In genomic region chr19:5905072-5905778, GRCh38 we compare ENCODE assay signal across 9 cellular contexts. TPM values are rescaled to one million over a fixed set of nuclear protein-coding genes. Genes with fewer than 3 reads are reported as not detected.
DNase-seq lines count a peak whose midpoint lies in the region; ATAC-seq and TF ChIP-seq lines count a peak whose summit lies in the region.
"Had no signal": no experiment of that assay in that cellular context is flagged by ENCODE, and none has a peak within 500 bp of the region (broad histone marks: within the 10 kb centered on the region; RNA-seq: fewer than 3 reads in every experiment).

No MANE protein-coding gene starts in this region.

- H3K4me3 Mint-ChIP-seq in stimulated activated naive CD8-positive, alpha-beta T cell treated with anti-CD3 and anti-CD28 coated beads, Interleukin-15, Interleukin-2, amounts not matched to agents 100 ng/mL and 50 ng/mL, for 24 hours = peak overlapping the region; percentile 96
- H3K4me3 Mint-ChIP-seq in brain = peak overlapping the region; percentile 77 to 100 (median 99)

- DNase-seq in stimulated activated naive CD8-positive, alpha-beta T cell treated with anti-CD3 and anti-CD28 coated beads, Interleukin-15, Interleukin-2, amounts not matched to agents 100 U/mL and 50 U/mL, for 24 hours = no peak
- no peak for DNase-seq in putamen (ENCODE audit: low spot score)
- DNase-seq in NCI-H446 (lab: John Stamatoyannopoulos, UW) = no peak
- DNase-seq in effector CD4-positive, alpha-beta T cell = no peak

- H3K9me3 Mint-ChIP-seq in stimulated activated naive CD8-positive, alpha-beta T cell treated with anti-CD3 and anti-CD28 coated beads, Interleukin-15, Interleukin-2, amounts not matched to agents 100 ng/mL and 50 ng/mL, for 24 hours = no peaks in the 10 kb centered on the region
- no peaks in the 10 kb centered on the region for H3K9me3 Mint-ChIP-seq in brain

- no peaks in the 10 kb centered on the region for H3K9me3 ChIP-seq in mononuclear cell (ENCODE audit: low read depth, low read length)

- no peak for TF ChIP-seq CTCF in brain (conservative IDR thresholded peaks at IDR 0.05)

- H3K4me3 ChIP-seq in mononuclear cell (ENCODE audit: low read length) = peak overlapping the region; percentile 67

- no peaks in the 10 kb centered on the region for H3K27me3 ChIP-seq in mononuclear cell (ENCODE audit: insufficient read depth, low read length)

- peak overlapping the region; percentile 49 for H3K27ac Mint-ChIP-seq in stimulated activated naive CD8-positive, alpha-beta T cell treated with anti-CD3 and anti-CD28 coated beads, Interleukin-15, Interleukin-2, amounts not matched to agents 100 ng/mL and 50 ng/mL, for 24 hours
- no peak overlapping the region for H3K27ac Mint-ChIP-seq in brain

- no peaks in the 10 kb centered on the region for H3K27me3 Mint-ChIP-seq in stimulated activated naive CD8-positive, alpha-beta T cell treated with anti-CD3 and anti-CD28 coated beads, Interleukin-15, Interleukin-2, amounts not matched to agents 100 ng/mL and 50 ng/mL, for 24 hours
- H3K27me3 Mint-ChIP-seq in brain = peaks cover 15% of the 10 kb centered on the region

- peaks cover 17% of the 10 kb centered on the region for H3K36me3 Mint-ChIP-seq in stimulated activated naive CD8-positive, alpha-beta T cell treated with anti-CD3 and anti-CD28 coated beads, Interleukin-15, Interleukin-2, amounts not matched to agents 100 ng/mL and 50 ng/mL, for 24 hours (ENCODE audit: low read depth)
- peaks cover 24% of the 10 kb centered on the region for H3K36me3 Mint-ChIP-seq in brain

- peaks cover 41% of the 10 kb centered on the region for H3K4me1 Mint-ChIP-seq in stimulated activated naive CD8-positive, alpha-beta T cell treated with anti-CD3 and anti-CD28 coated beads, Interleukin-15, Interleukin-2, amounts not matched to agents 100 ng/mL and 50 ng/mL, for 24 hours (ENCODE audit: low read depth)
- H3K4me1 Mint-ChIP-seq in brain = peaks cover 38% of the 10 kb centered on the region

- ATAC-seq in stimulated activated naive CD8-positive, alpha-beta T cell treated with anti-CD3 and anti-CD28 coated beads, Interleukin-15, Interleukin-2, amounts not matched to agents 100 U/mL and 50 U/mL, for 24 hours = no peak
- no peak for ATAC-seq in HG02885 (IDR thresholded peaks at IDR 0.05; ENCODE audit: poor library complexity, unreplicated experiment)

- H3K4me1 ChIP-seq in mononuclear cell (ENCODE audit: insufficient read depth, low read length) = peaks cover 28% of the 10 kb centered on the region

RNA-seq across cellular contexts. Expression of gene VMAC, which starts 0.6 kb away (rescaled TPM):
- polyA plus RNA-seq in brain (ENCODE audit: insufficient read depth, low read depth, low replicate concordance) = 4.6 TPM
- 18.2 TPM for total RNA-seq in mononuclear cell

RNA-seq across cellular contexts. Expression of gene NDUFA11, which starts 1.6 kb away (rescaled TPM):
- polyA plus RNA-seq in brain (ENCODE audit: insufficient read depth, low read depth, low replicate concordance) = 691 TPM
- total RNA-seq in mononuclear cell = 59.5 TPM

RNA-seq across cellular contexts. Expression of gene CAPS, which starts 8.8 kb away (rescaled TPM):
- polyA plus RNA-seq in brain (ENCODE audit: insufficient read depth, low read depth, low replicate concordance) = 43.6 TPM
- 10.6 TPM for total RNA-seq in mononuclear cell

RNA-seq across cellular contexts. Expression of gene FUT5, which starts 34.9 kb away (rescaled TPM):
- not detected for polyA plus RNA-seq in brain (ENCODE audit: insufficient read depth, low read depth, low replicate concordance)
- total RNA-seq in mononuclear cell = 3.8 TPM
- total RNA-seq: T-helper 1 cell treated with Interleukin-12 subunit alpha and Interleukin-12 subunit beta and Interleukin-4 antibody, amounts not matched to agents 30 ng/mL and 1 ng/mL, for 36 hours had no signal

RNA-seq across cellular contexts. Expression of gene FUT3, which starts 54.0 kb away (rescaled TPM):
- polyA plus RNA-seq in brain (ENCODE audit: insufficient read depth, low read depth, low replicate concordance) = 0.29 TPM
- 0.21 TPM for total RNA-seq in mononuclear cell
- total RNA-seq: T-helper 1 cell treated with Interleukin-12 subunit alpha and Interleukin-12 subunit beta and Interleukin-4 antibody, amounts not matched to agents 30 ng/mL and 1 ng/mL, for 36 hours had no signal
